ENCODE assay signal across 10 cellular contexts in genomic region chr1:89608627-89609338, GRCh38. TPM values are rescaled to one million over a fixed set of nuclear protein-coding genes. Genes with fewer than 3 reads are reported as not detected.
DNase-seq lines count a peak whose midpoint lies in the region; ATAC-seq lines count a peak whose summit lies in the region.
"Had no signal": no experiment of that assay in that cellular context is flagged by ENCODE, and none has a peak within 500 bp of the region (broad histone marks: within the 10 kb centered on the region; RNA-seq: fewer than 3 reads in every experiment).

No MANE protein-coding gene starts in this region.

- no peaks in the 10 kb centered on the region for H3K36me3 Mint-ChIP-seq in CD8-positive, alpha-beta memory T cell
- peaks cover 7% of the 10 kb centered on the region for H3K36me3 Mint-ChIP-seq in activated CD8-positive, alpha-beta memory T cell treated with anti-CD3 and anti-CD28 coated beads, Interleukin-2, amount 10 ng/mL, durations not matched to agents 7 days and 5 days

- peak overlapping the region; percentile 57 for H3K4me3 ChIP-seq in CD8-positive, alpha-beta memory T cell (ENCODE audit: low read length)
- H3K4me3 ChIP-seq in effector memory CD4-positive, alpha-beta T cell (ENCODE audit: insufficient read depth, low read depth, low read length, poor library complexity, severe bottlenecking), result peak overlapping the region; percentile 35

- POLR2A ChIA-PET in CD8-positive, alpha-beta memory T cell (lab: Charles Lee), result interaction anchor here (0.9 to 6.9 kb wide), 13 partner anchors 10 to 386 kb away, joined by 3 to 90 read pairs (median 4); partner anchors contain the start of genes LRRC8B, LRRC8C and ZNF326

- no peaks in the 10 kb centered on the region for H3K9me3 ChIP-seq in CD8-positive, alpha-beta memory T cell (ENCODE audit: low read length)
- no peaks in the 10 kb centered on the region for H3K9me3 ChIP-seq in effector memory CD4-positive, alpha-beta T cell (ENCODE audit: control insufficient read depth, low read length)

- peak overlapping the region; percentile 92 to 99 (median 98) for H3K27ac Mint-ChIP-seq in CD8-positive, alpha-beta memory T cell
- peak overlapping the region; percentile 98 for H3K27ac Mint-ChIP-seq in activated CD8-positive, alpha-beta memory T cell treated with anti-CD3 and anti-CD28 coated beads, Interleukin-2, amount 10 ng/mL, durations not matched to agents 7 days and 5 days

- peak overlapping the region; percentile 73 for H3K27ac ChIP-seq in CD8-positive, alpha-beta memory T cell (ENCODE audit: low read depth, low read length)
- peak overlapping the region; percentile 91 for H3K27ac ChIP-seq in effector memory CD4-positive, alpha-beta T cell (ENCODE audit: insufficient read depth, low read length, poor library complexity, severe bottlenecking)

- H3K36me3 ChIP-seq in CD8-positive, alpha-beta memory T cell (ENCODE audit: insufficient read depth, low read length), result no peaks in the 10 kb centered on the region
- H3K36me3 ChIP-seq in effector memory CD4-positive, alpha-beta T cell (ENCODE audit: control insufficient read depth, insufficient read depth, low read length), result no peaks in the 10 kb centered on the region

- CTCF ChIA-PET in CD8-positive, alpha-beta memory T cell (lab: Charles Lee), result interaction anchor here (0.8 to 23.6 kb wide), 13 partner anchors 8 to 155 kb away, joined by 3 to 403 read pairs (median 4); partner anchors contain the start of genes LRRC8B and LRRC8C
- CTCF ChIA-PET in activated CD8-positive, alpha-beta memory T cell treated with anti-CD3 and anti-CD28 coated beads, Interleukin-2, amount 10 ng/mL, durations not matched to agents 7 days and 5 days (lab: Charles Lee), result interaction anchor here (0.8 to 6.3 kb wide), 12 partner anchors 10 to 154 kb away, joined by 3 to 98 read pairs (median 4); partner anchors contain the start of gene LRRC8C

- DNase-seq in CD8-positive, alpha-beta memory T cell, result peak; percentile 47 to 85 (median 64)
- peak; percentile 90 for DNase-seq in activated CD8-positive, alpha-beta memory T cell treated with anti-CD3 and anti-CD28 coated beads, Interleukin-2, amount 10 ng/mL, durations not matched to agents 7 days and 5 days
- DNase-seq in effector memory CD4-positive, alpha-beta T cell, result peak; percentile 43 to 59 (median 53)
- peak; percentile 77 for DNase-seq in stimulated activated CD4-positive, alpha-beta T cell treated with anti-CD3 and anti-CD28 coated beads, Interleukin-15, amount 100 ng/mL, for 24 hours
- no peak for DNase-seq in germinal center (ENCODE audit: low spot score)
- DNase-seq in RPMI8226, result no peak
- DNase-seq in COR-L47 (lab: John Stamatoyannopoulos, UW), result no peak
- DNase-seq: cerebellar nuclear complex, NCI-H2029 had no signal

- H3K9me3 Mint-ChIP-seq in CD8-positive, alpha-beta memory T cell, result no peaks in the 10 kb centered on the region
- no peaks in the 10 kb centered on the region for H3K9me3 Mint-ChIP-seq in activated CD8-positive, alpha-beta memory T cell treated with anti-CD3 and anti-CD28 coated beads, Interleukin-2, amount 10 ng/mL, durations not matched to agents 7 days and 5 days (ENCODE audit: low read depth)

- H3K4me1 Mint-ChIP-seq in CD8-positive, alpha-beta memory T cell, result peaks cover 88 to 99% (median 97%) of the 10 kb centered on the region in 3 donors
- H3K4me1 Mint-ChIP-seq in activated CD8-positive, alpha-beta memory T cell treated with anti-CD3 and anti-CD28 coated beads, Interleukin-2, amount 10 ng/mL, durations not matched to agents 7 days and 5 days, result peaks cover 89% of the 10 kb centered on the region

- peaks cover 92% of the 10 kb centered on the region for H3K4me1 ChIP-seq in CD8-positive, alpha-beta memory T cell (ENCODE audit: insufficient read depth, low read length)
- H3K4me1 ChIP-seq in effector memory CD4-positive, alpha-beta T cell (ENCODE audit: control insufficient read depth, insufficient read depth, low read length, poor library complexity, severe bottlenecking), result peaks cover 81% of the 10 kb centered on the region

- no peaks in the 10 kb centered on the region for H3K27me3 ChIP-seq in CD8-positive, alpha-beta memory T cell (ENCODE audit: insufficient read depth, low read length, poor library complexity, severe bottlenecking)
- no peaks in the 10 kb centered on the region for H3K27me3 ChIP-seq in effector memory CD4-positive, alpha-beta T cell (replicated peaks; ENCODE audit: control insufficient read depth, insufficient read depth, low read length, poor library complexity, severe bottlenecking)

- H3K27me3 Mint-ChIP-seq in CD8-positive, alpha-beta memory T cell, result peaks cover 0 to 3% of the 10 kb centered on the region in 2 donors
- no peaks in the 10 kb centered on the region for H3K27me3 Mint-ChIP-seq in activated CD8-positive, alpha-beta memory T cell treated with anti-CD3 and anti-CD28 coated beads, Interleukin-2, amount 10 ng/mL, durations not matched to agents 7 days and 5 days

- peak overlapping the region; percentile 78 to 94 (median 90) for H3K4me3 Mint-ChIP-seq in CD8-positive, alpha-beta memory T cell
- peak overlapping the region; percentile 68 for H3K4me3 Mint-ChIP-seq in activated CD8-positive, alpha-beta memory T cell treated with anti-CD3 and anti-CD28 coated beads, Interleukin-2, amount 10 ng/mL, durations not matched to agents 7 days and 5 days

- ATAC-seq in activated CD8-positive, alpha-beta memory T cell treated with anti-CD3 and anti-CD28 coated beads, Interleukin-2, amount 10 ng/mL, durations not matched to agents 7 days and 5 days, result peak; percentile 24
- no peak for ATAC-seq in GM21576 (IDR thresholded peaks at IDR 0.05; ENCODE audit: unreplicated experiment)

RNA-seq across cellular contexts. Expression of gene LRRC8C, which starts 24.1 kb away (rescaled TPM):
- total RNA-seq in CD8-positive, alpha-beta memory T cell, result 10 to 100 TPM; 61.4 to 63.5 TPM
- polyA plus RNA-seq in CD8-positive, alpha-beta memory T cell, result 19.7 TPM
- 10 to 100 TPM; 43.5 to 44.3 TPM for total RNA-seq in activated CD8-positive, alpha-beta memory T cell treated with anti-CD3 and anti-CD28 coated beads, Interleukin-2, amount 10 ng/mL, durations not matched to agents 7 days and 5 days

Comparison
In these comparisons a context has a peak if more than half of its experiments do, and no peak if none do; other contexts are left out.
1. DNase-seq: peak in CD8-positive, alpha-beta memory T cell (5 of 5), activated CD8-positive, alpha-beta memory T cell treated with anti-CD3 and anti-CD28 coated beads, Interleukin-2, amount 10 ng/mL, durations not matched to agents 7 days and 5 days (single experiment), effector memory CD4-positive, alpha-beta T cell (3 of 3) and stimulated activated CD4-positive, alpha-beta T cell treated with anti-CD3 and anti-CD28 coated beads, Interleukin-15, amount 100 ng/mL, for 24 hours (single experiment); none in germinal center (single experiment), RPMI8226 (single experiment) and COR-L47 (single experiment).